ENCODE assay signal across 18 cellular contexts in the genomic region with DNA sequence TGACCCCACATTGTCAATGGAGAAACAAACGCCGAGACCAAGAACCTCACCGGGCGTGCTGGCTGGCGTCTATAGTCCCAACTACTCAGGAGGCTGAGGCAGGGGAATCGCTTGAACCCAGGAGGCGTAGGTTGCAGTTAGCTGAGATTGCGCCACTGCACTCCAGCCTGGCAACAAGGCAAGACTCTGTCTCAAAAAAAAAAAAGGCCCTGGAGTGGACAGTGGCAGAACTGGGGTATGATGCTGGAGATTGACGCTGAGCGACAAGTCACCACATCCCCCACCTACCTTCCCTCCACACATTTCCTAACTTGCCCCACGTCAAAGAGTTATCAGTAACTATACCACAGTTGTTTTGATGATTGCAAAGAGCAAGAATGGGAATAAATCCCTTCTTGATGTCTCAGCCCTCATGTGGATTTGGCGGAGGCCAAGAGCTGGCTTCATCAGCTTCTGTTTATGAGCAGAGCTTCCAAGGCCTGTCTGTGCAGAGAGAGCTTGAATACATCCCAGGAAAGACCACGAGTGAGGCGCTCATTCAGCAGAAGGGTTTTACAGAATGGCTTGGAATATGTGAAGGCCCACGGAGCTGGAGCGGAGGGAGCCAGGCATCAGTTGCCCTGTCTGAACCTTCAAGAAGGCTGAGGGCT. TPM values are rescaled to one million over a fixed set of nuclear protein-coding genes. Genes with fewer than 3 reads are reported as not detected.
DNase-seq lines count a peak whose midpoint lies in the region; ATAC-seq, FAIRE-seq and TF ChIP-seq lines count a peak whose summit lies in the region.
"Had no signal": no experiment of that assay in that cellular context is flagged by ENCODE, and none has a peak within 500 bp of the region (broad histone marks: within the 10 kb centered on the region; RNA-seq: fewer than 3 reads in every experiment).

No MANE protein-coding gene starts in this region.

- no peaks in the 10 kb centered on the region for H3K27me3 Mint-ChIP-seq in chondrocyte (ENCODE audit: low read depth)
- H3K27me3 Mint-ChIP-seq: activated CD4-positive, alpha-beta memory T cell treated with anti-CD3 and anti-CD28 coated beads for 36 hours; stimulated activated naive CD8-positive, alpha-beta T cell treated with anti-CD3 and anti-CD28 coated beads, Interleukin-15, amount 100 ng/mL, for 72 hours had no signal

- H3K27ac Mint-ChIP-seq in chondrocyte (ENCODE audit: unreplicated experiment), result peak overlapping the region; percentile 54
- H3K27ac Mint-ChIP-seq: activated CD4-positive, alpha-beta memory T cell treated with anti-CD3 and anti-CD28 coated beads for 36 hours; activated naive CD4-positive, alpha-beta T cell treated with anti-CD3 and anti-CD28 coated beads, Interleukin-2, amount 50 U/mL, for 72 hours; T-helper 1 cell treated with Interleukin-12 subunit alpha and Interleukin-12 subunit beta and Interleukin-4 antibody, amounts not matched to agents 30 μg/mL and 1 μg/mL, for 36 hours had no signal

- no peak overlapping the region for H2BK120ac ChIP-seq in trophoblast cell (ENCODE audit: insufficient read depth, low read length, poor library complexity)

- H3K9me3 ChIP-seq in right lobe of liver, result no peaks in the 10 kb centered on the region
- H3K9me3 ChIP-seq in skeletal muscle tissue (ENCODE audit: control insufficient read depth in 3 of 3, low read length in 3 of 3), result no peaks in the 10 kb centered on the region
- H3K9me3 ChIP-seq in trophoblast cell (ENCODE audit: insufficient read depth, low read depth, low read length), result peaks cover 2% of the 10 kb centered on the region
- H3K9me3 ChIP-seq: BLaER1 treated with 17β-estradiol and CSF1 and Interleukin-3, amounts not matched to agents 10 nM and 100 nM had no signal

- DNase-seq in AG20443 (ENCODE audit: low spot score), result peak; percentile 52
- DNase-seq in chondrocyte (ENCODE audit: low spot score), result no peak
- peak in 2 of 3 donors; percentile 61 for DNase-seq in right lobe of liver
- DNase-seq in inferior parietal cortex (ENCODE audit: extremely low spot score), result no peak
- no peak for DNase-seq in trophoblast cell
- DNase-seq in DMS 273 treated with DMSO at 0.1 percent for 48 hours (lab: John Stamatoyannopoulos, UW), result no peak
- no peak for DNase-seq in frontal cortex (ENCODE audit: low spot score in 2 of 2)
- DNase-seq: activated CD4-positive, alpha-beta memory T cell treated with anti-CD3 and anti-CD28 coated beads for 36 hours; effector memory CD4-positive, alpha-beta T cell; GDM1; naive B cell; NCI-H1417 treated with DMSO at 0.1 percent for 48 hours; stimulated activated naive CD8-positive, alpha-beta T cell treated with anti-CD3 and anti-CD28 coated beads, Interleukin-15, amount 100 ng/mL, for 72 hours had no signal

- H2AFZ ChIP-seq in trophoblast cell (ENCODE audit: insufficient read depth, low read length, poor library complexity), result no peak overlapping the region

- no peak overlapping the region for H3K4ac ChIP-seq in trophoblast cell (ENCODE audit: low read depth, low read length)

- peaks cover 3% of the 10 kb centered on the region for H3K79me1 ChIP-seq in trophoblast cell (ENCODE audit: low read length)

- FAIRE-seq in frontal cortex (lab: Jason Lieb, UNC), result no peak
- FAIRE-seq: HTR-8/SVneo had no signal

- no peak for TF ChIP-seq POLR2A in right lobe of liver (IDR thresholded peaks at IDR 0.05)

- 59% methylated on average over 5 of the region's 16 CpGs for WGBS in right lobe of liver (ENCODE audit: insufficient coverage, low coverage, low lambda C conversion rate, missing lambda C conversion rate)
- WGBS in trophoblast cell (ENCODE audit: extremely low coverage, insufficient coverage, insufficient read length), result no CpG with 5 or more reads among the region's 16 CpGs

- peaks cover 39% of the 10 kb centered on the region for H3K4me1 Mint-ChIP-seq in chondrocyte (ENCODE audit: low read depth)
- H3K4me1 Mint-ChIP-seq: stimulated activated naive CD8-positive, alpha-beta T cell treated with anti-CD3 and anti-CD28 coated beads, Interleukin-15, amount 100 ng/mL, for 72 hours had no signal

- no peak overlapping the region for H4K8ac ChIP-seq in trophoblast cell (ENCODE audit: low read depth, low read length)

- peak in 2 of 4 donors; percentile 2 to 30 for ATAC-seq in right lobe of liver
- ATAC-seq: activated naive CD4-positive, alpha-beta T cell treated with anti-CD3 and anti-CD28 coated beads, Interleukin-2, amount 50 U/mL, for 72 hours; stimulated activated naive CD8-positive, alpha-beta T cell treated with anti-CD3 and anti-CD28 coated beads, Interleukin-15, amount 100 ng/mL, for 72 hours had no signal

- H3K9me3 Mint-ChIP-seq in chondrocyte (ENCODE audit: low read depth), result no peaks in the 10 kb centered on the region
- H3K9me3 Mint-ChIP-seq: activated CD4-positive, alpha-beta memory T cell treated with anti-CD3 and anti-CD28 coated beads for 36 hours; activated naive CD4-positive, alpha-beta T cell treated with anti-CD3 and anti-CD28 coated beads, Interleukin-2, amount 50 U/mL, for 72 hours; naive B cell; stimulated activated naive CD8-positive, alpha-beta T cell treated with anti-CD3 and anti-CD28 coated beads, Interleukin-15, amount 100 ng/mL, for 72 hours; T-helper 1 cell treated with Interleukin-12 subunit alpha and Interleukin-12 subunit beta and Interleukin-4 antibody, amounts not matched to agents 30 μg/mL and 1 μg/mL, for 36 hours had no signal

- H3K4me3 Mint-ChIP-seq in chondrocyte (ENCODE audit: unreplicated experiment), result no peak overlapping the region
- H3K4me3 Mint-ChIP-seq: activated CD4-positive, alpha-beta memory T cell treated with anti-CD3 and anti-CD28 coated beads for 36 hours; naive B cell; stimulated activated naive CD8-positive, alpha-beta T cell treated with anti-CD3 and anti-CD28 coated beads, Interleukin-15, amount 100 ng/mL, for 72 hours; T-helper 1 cell treated with Interleukin-12 subunit alpha and Interleukin-12 subunit beta and Interleukin-4 antibody, amounts not matched to agents 30 μg/mL and 1 μg/mL, for 36 hours had no signal

- no peak overlapping the region for H4K91ac ChIP-seq in trophoblast cell (ENCODE audit: low read depth, low read length)

- no peak for TF ChIP-seq CTCF in chondrocyte (IDR thresholded peaks at IDR 0.05)
- TF ChIP-seq CTCF in right lobe of liver (IDR thresholded peaks at IDR 0.05), result no peak

- H3K27me3 ChIP-seq in right lobe of liver, result no peaks in the 10 kb centered on the region
- H3K27me3 ChIP-seq in skeletal muscle tissue (ENCODE audit: control insufficient read depth in 3 of 3, insufficient read depth in 3 of 3, low read length in 3 of 3), result no peaks in the 10 kb centered on the region
- no peaks in the 10 kb centered on the region for H3K27me3 ChIP-seq in trophoblast cell (ENCODE audit: insufficient read depth, low read length)
- H3K27me3 ChIP-seq: BLaER1 treated with 17β-estradiol and CSF1 and Interleukin-3, amounts not matched to agents 10 nM and 100 nM had no signal

- H3K4me3 ChIP-seq in right lobe of liver, result no peak overlapping the region
- no peak overlapping the region for H3K4me3 ChIP-seq in skeletal muscle tissue (ENCODE audit: low read length in 3 of 3)
- H3K4me3 ChIP-seq in trophoblast cell (ENCODE audit: low read depth, low read length), result no peak overlapping the region
- H3K4me3 ChIP-seq: BLaER1 treated with 17β-estradiol and CSF1 and Interleukin-3, amounts not matched to agents 10 nM and 100 nM had no signal

- H3K27ac ChIP-seq in right lobe of liver (peak overlapping the region; percentile 63 to 79 (median 78)), skeletal muscle tissue (ENCODE audit: low read depth, low read length) (peak overlapping the region; percentile 62), trophoblast cell (ENCODE audit: low read depth, low read length) (no peak overlapping the region)
- H3K27ac ChIP-seq: BLaER1 treated with 17β-estradiol and CSF1 and Interleukin-3, amounts not matched to agents 10 nM and 100 nM had no signal

- H3K9ac ChIP-seq in skeletal muscle tissue (ENCODE audit: low read depth in 1 of 3, low read length in 3 of 3), result peak overlapping the region in 1 of 3 donors; percentile 8
- no peak overlapping the region for H3K9ac ChIP-seq in trophoblast cell (ENCODE audit: low read length)
- H3K9ac ChIP-seq: BLaER1 treated with 17β-estradiol and CSF1 and Interleukin-3, amounts not matched to agents 10 nM and 100 nM had no signal

- no peak overlapping the region for H4K12ac ChIP-seq in trophoblast cell (ENCODE audit: low read depth, low read length)

- peaks cover 2 to 58% (median 28%) of the 10 kb centered on the region in 4 donors for H3K4me1 ChIP-seq in right lobe of liver
- peaks cover 15 to 23% (median 15%) of the 10 kb centered on the region in 3 donors for H3K4me1 ChIP-seq in skeletal muscle tissue (ENCODE audit: control insufficient read depth in 3 of 3, insufficient read depth in 3 of 3, low read length in 3 of 3)
- H3K4me1 ChIP-seq in trophoblast cell (ENCODE audit: control insufficient read depth in 1 of 2, insufficient read depth in 2 of 2, low read length in 2 of 2), result peaks cover 3 to 4% of the 10 kb centered on the region in 2 experiments
- H3K4me1 ChIP-seq: BLaER1 treated with 17β-estradiol and CSF1 and Interleukin-3, amounts not matched to agents 10 nM and 100 nM had no signal

- intact Hi-C loops in right lobe of liver (cut with DNase I), result no loop called here

- no peak overlapping the region for H2BK5ac ChIP-seq in trophoblast cell (ENCODE audit: low read depth, low read length, poor library complexity)

- H3K79me2 ChIP-seq in trophoblast cell (ENCODE audit: control insufficient read depth, insufficient read depth, low read length, poor library complexity), result no peaks in the 10 kb centered on the region

- H2AK5ac ChIP-seq in trophoblast cell (ENCODE audit: low read length), result no peak overlapping the region

- H3K4me2 ChIP-seq in trophoblast cell (ENCODE audit: low read length), result no peak overlapping the region
- H3K4me2 ChIP-seq: BLaER1 treated with 17β-estradiol and CSF1 and Interleukin-3, amounts not matched to agents 10 nM and 100 nM had no signal

- H3K36me3 Mint-ChIP-seq in chondrocyte (ENCODE audit: low read depth), result no peaks in the 10 kb centered on the region
- H3K36me3 Mint-ChIP-seq: activated CD4-positive, alpha-beta memory T cell treated with anti-CD3 and anti-CD28 coated beads for 36 hours; activated naive CD4-positive, alpha-beta T cell treated with anti-CD3 and anti-CD28 coated beads, Interleukin-2, amount 50 U/mL, for 72 hours; naive B cell had no signal

- no peak overlapping the region for H3K23ac ChIP-seq in trophoblast cell (ENCODE audit: low read length)

- H3K18ac ChIP-seq in trophoblast cell (ENCODE audit: low read length), result no peak overlapping the region

- no peak overlapping the region for H3K14ac ChIP-seq in trophoblast cell (ENCODE audit: low read length)

- H3K36me3 ChIP-seq in right lobe of liver (no peaks in the 10 kb centered on the region), skeletal muscle tissue (ENCODE audit: control insufficient read depth in 3 of 3, insufficient read depth in 3 of 3, low read length in 3 of 3) (no peaks in the 10 kb centered on the region), trophoblast cell (ENCODE audit: control insufficient read depth in 1 of 2, insufficient read depth in 2 of 2, low read length in 2 of 2) (no peaks in the 10 kb centered on the region)
- H3K36me3 ChIP-seq: BLaER1 treated with 17β-estradiol and CSF1 and Interleukin-3, amounts not matched to agents 10 nM and 100 nM had no signal

- H2BK12ac ChIP-seq in trophoblast cell (ENCODE audit: low read length), result no peak overlapping the region

RNA-seq across cellular contexts. Expression of a gene that starts 28.0 kb away (rescaled TPM):
- total RNA-seq in chondrocyte (320 to 433 TPM (median 426 TPM) in 3 replicates), right lobe of liver (10 to 100 TPM; 51.2 to 95.0 (median 58.4) TPM), skeletal muscle tissue (33.4 TPM), frontal cortex (6.1 TPM)
- 85.9 and 86.5 TPM in 2 replicates for polyA plus RNA-seq in trophoblast cell (2013)

Comparison
In these comparisons a context has a peak if more than half of its experiments do, and no peak if none do; other contexts are left out.
1. DNase-seq: peak in AG20443 (single experiment) and right lobe of liver (2 of 3); none in chondrocyte (single experiment), inferior parietal cortex (single experiment), trophoblast cell (0 of 2), DMS 273 treated with DMSO at 0.1 percent for 48 hours (single experiment) and frontal cortex (0 of 2).